Comparison of ENCODE assay signal across 1 cellular context in genomic region chr15:92393994-92394326, GRCh38.
TF ChIP-seq lines count a peak whose summit lies in the region.

No MANE protein-coding gene starts in this region.

TF ChIP-seq in WTC11, 78 proteins besides CTCF, POLR2A, EP300 and RAD21 (continued from another document):
- no peak for TF ChIP-seq ZNF281 (CRISPR knock-in tag; IDR thresholded peaks at IDR 0.05)
- no peak for TF ChIP-seq OVOL2 (CRISPR knock-in tag; IDR thresholded peaks at IDR 0.05; ENCODE audit: borderline replicate concordance)
- no peak for TF ChIP-seq ZMAT4 (CRISPR knock-in tag; IDR thresholded peaks at IDR 0.05)
- no peak for TF ChIP-seq HMGXB4 (CRISPR knock-in tag; IDR thresholded peaks at IDR 0.05)
- no peak for TF ChIP-seq PRDM15 (CRISPR knock-in tag; IDR thresholded peaks at IDR 0.05)
- no peak for TF ChIP-seq ZNF423 (CRISPR knock-in tag; IDR thresholded peaks at IDR 0.05)
- TF ChIP-seq NR2C2 (CRISPR knock-in tag; IDR thresholded peaks at IDR 0.05): no peak
